ENCODE assay signal across 8 cellular contexts in genomic region chr15:78909791-78910228, GRCh38. TPM values are rescaled to one million over a fixed set of nuclear protein-coding genes. Genes with fewer than 3 reads are reported as not detected.
DNase-seq lines count a peak whose midpoint lies in the region; ATAC-seq, FAIRE-seq and TF ChIP-seq lines count a peak whose summit lies in the region.

No MANE protein-coding gene starts in this region.

- no peaks in the 10 kb centered on the region for H3K9me3 ChIP-seq in keratinocyte (ENCODE audit: control insufficient read depth, low read depth, low read length)

- H3K9me1 ChIP-seq in keratinocyte (ENCODE audit: control insufficient read depth, extremely low read depth, insufficient read depth, low read length): no peaks in the 10 kb centered on the region

- no peak overlapping the region for H2AFZ ChIP-seq in keratinocyte (ENCODE audit: control insufficient read depth, low read length)

- no peaks in the 10 kb centered on the region for H3K27me3 Mint-ChIP-seq in activated CD4-positive, alpha-beta memory T cell treated with anti-CD3 and anti-CD28 coated beads for 36 hours
- no peaks in the 10 kb centered on the region for H3K27me3 Mint-ChIP-seq in activated CD4-positive, alpha-beta memory T cell treated with anti-CD3 and anti-CD28 coated beads, Interleukin-2, amount 10 ng/mL, durations not matched to agents 7 days and 5 days
- no peaks in the 10 kb centered on the region for H3K27me3 Mint-ChIP-seq in stimulated activated naive CD8-positive, alpha-beta T cell treated with anti-CD3 and anti-CD28 coated beads, Interleukin-15, amount 100 ng/mL, for 72 hours

- H3K4me2 ChIP-seq in keratinocyte (ENCODE audit: control insufficient read depth, extremely low read depth, insufficient read depth, low read depth, low read length): no peak overlapping the region

- H3K9ac ChIP-seq in keratinocyte (ENCODE audit: control insufficient read depth, extremely low read depth, insufficient read depth, low read length): no peak overlapping the region

- H3K4me1 ChIP-seq in keratinocyte (ENCODE audit: control insufficient read depth, extremely low read depth, insufficient read depth, low read length): peaks cover 4% of the 10 kb centered on the region

- H3K79me2 ChIP-seq in keratinocyte (ENCODE audit: control insufficient read depth, insufficient read depth, low read length): no peaks in the 10 kb centered on the region

- H3K36me3 Mint-ChIP-seq in activated CD4-positive, alpha-beta memory T cell treated with anti-CD3 and anti-CD28 coated beads for 36 hours: peaks cover 46% of the 10 kb centered on the region
- peaks cover 80% of the 10 kb centered on the region for H3K36me3 Mint-ChIP-seq in activated CD4-positive, alpha-beta memory T cell treated with anti-CD3 and anti-CD28 coated beads, Interleukin-2, amount 10 ng/mL, durations not matched to agents 7 days and 5 days (ENCODE audit: low read depth)

- dilution Hi-C loops in keratinocyte (cut with MboI; ENCODE audit: extremely low pct_ligation_motif_present, low sequenced_read_pairs): no loop called here

- no peak for FAIRE-seq in keratinocyte (lab: Jason Lieb, UNC)

- no peaks in the 10 kb centered on the region for H4K20me1 ChIP-seq in keratinocyte (ENCODE audit: control insufficient read depth, extremely low read depth, insufficient read depth, low read length)

- peak overlapping the region; percentile 53 for H3K27ac Mint-ChIP-seq in activated CD4-positive, alpha-beta memory T cell treated with anti-CD3 and anti-CD28 coated beads for 36 hours
- H3K27ac Mint-ChIP-seq in activated CD4-positive, alpha-beta memory T cell treated with anti-CD3 and anti-CD28 coated beads, Interleukin-2, amount 10 ng/mL, durations not matched to agents 7 days and 5 days: no peak overlapping the region
- no peak overlapping the region for H3K27ac Mint-ChIP-seq in stimulated activated naive CD8-positive, alpha-beta T cell treated with anti-CD3 and anti-CD28 coated beads, Interleukin-15, amount 100 ng/mL, for 72 hours

- H3K27ac ChIP-seq in keratinocyte (ENCODE audit: control insufficient read depth, insufficient read depth, low read length): no peak overlapping the region

- H3K4me3 Mint-ChIP-seq in activated CD4-positive, alpha-beta memory T cell treated with anti-CD3 and anti-CD28 coated beads for 36 hours: no peak overlapping the region
- no peak overlapping the region for H3K4me3 Mint-ChIP-seq in activated CD4-positive, alpha-beta memory T cell treated with anti-CD3 and anti-CD28 coated beads, Interleukin-2, amount 10 ng/mL, durations not matched to agents 7 days and 5 days
- no peak overlapping the region for H3K4me3 Mint-ChIP-seq in stimulated activated naive CD8-positive, alpha-beta T cell treated with anti-CD3 and anti-CD28 coated beads, Interleukin-15, amount 100 ng/mL, for 72 hours

- peak; percentile 46 for ATAC-seq in stimulated activated naive CD8-positive, alpha-beta T cell treated with anti-CD3 and anti-CD28 coated beads, Interleukin-15, amount 100 ng/mL, for 72 hours
- no peak for ATAC-seq in GM21381 (IDR thresholded peaks at IDR 0.05; ENCODE audit: unreplicated experiment)

- no peaks in the 10 kb centered on the region for H3K27me3 ChIP-seq in keratinocyte (ENCODE audit: control insufficient read depth, extremely low read depth, insufficient read depth, low read length)

- peak; percentile 47 for DNase-seq in activated CD4-positive, alpha-beta memory T cell treated with anti-CD3 and anti-CD28 coated beads for 36 hours
- DNase-seq in activated CD4-positive, alpha-beta memory T cell treated with anti-CD3 and anti-CD28 coated beads, Interleukin-2, amount 10 ng/mL, durations not matched to agents 7 days and 5 days: no peak
- peak; percentile 36 for DNase-seq in NCI-H2227 (lab: John Stamatoyannopoulos, UW; ENCODE audit: unreplicated experiment)
- DNase-seq in astrocyte of the hippocampus (ENCODE audit: low read depth, low spot score): peak; percentile 74
- DNase-seq in keratinocyte (ENCODE audit: low read depth, low spot score): no peak
- no peak for DNase-seq in stimulated activated naive CD8-positive, alpha-beta T cell treated with anti-CD3 and anti-CD28 coated beads, Interleukin-15, amount 100 ng/mL, for 72 hours
- no peak for DNase-seq in DMS114 treated with DMSO at 0.1 percent for 48 hours (lab: John Stamatoyannopoulos, UW; ENCODE audit: unreplicated experiment)

- POLR2A ChIA-PET in activated CD4-positive, alpha-beta memory T cell treated with anti-CD3 and anti-CD28 coated beads for 36 hours (lab: Charles Lee): interaction anchor here (0.7 kb wide), 1 partner anchor 16 kb away, joined by 4 read pairs; no protein-coding TSS in a partner anchor
- POLR2A ChIA-PET in activated CD4-positive, alpha-beta memory T cell treated with anti-CD3 and anti-CD28 coated beads, Interleukin-2, amount 10 ng/mL, durations not matched to agents 7 days and 5 days (lab: Charles Lee): interaction anchor here (2.1 kb wide), 1 partner anchor 36 kb away, joined by 8 read pairs; the partner anchor contains the start of gene MORF4L1

- peaks cover 17 to 26% of the 10 kb centered on the region in 2 experiments for H3K36me3 ChIP-seq in keratinocyte (ENCODE audit: control insufficient read depth in 2 of 2, extremely low read depth in 1 of 2, insufficient read depth in 2 of 2, low read length in 2 of 2)

- H3K4me1 Mint-ChIP-seq in activated CD4-positive, alpha-beta memory T cell treated with anti-CD3 and anti-CD28 coated beads for 36 hours (ENCODE audit: low read depth): peaks cover 23% of the 10 kb centered on the region
- H3K4me1 Mint-ChIP-seq in activated CD4-positive, alpha-beta memory T cell treated with anti-CD3 and anti-CD28 coated beads, Interleukin-2, amount 10 ng/mL, durations not matched to agents 7 days and 5 days: peaks cover 34% of the 10 kb centered on the region
- peaks cover 24% of the 10 kb centered on the region for H3K4me1 Mint-ChIP-seq in stimulated activated naive CD8-positive, alpha-beta T cell treated with anti-CD3 and anti-CD28 coated beads, Interleukin-15, amount 100 ng/mL, for 72 hours

- TF ChIP-seq CTCF in keratinocyte (optimal IDR thresholded peaks at IDR 0.05 in 1 of 3, IDR thresholded peaks at IDR 0.05 in 1 of 3, conservative IDR thresholded peaks at IDR 0.05 in 1 of 3; ENCODE audit: extremely low read depth in 1 of 3, insufficient read depth in 2 of 3, low read length in 3 of 3): peak; percentile 66 to 84 (median 84)

- no peak overlapping the region for H3K4me3 ChIP-seq in keratinocyte (ENCODE audit: control insufficient read depth in 2 of 3, extremely low read depth in 1 of 3, insufficient read depth in 2 of 3, low read depth in 1 of 3, low read length in 3 of 3)

- CTCF ChIA-PET in activated CD4-positive, alpha-beta memory T cell treated with anti-CD3 and anti-CD28 coated beads for 36 hours (lab: Charles Lee): interaction anchor here (0.5 to 7.6 kb wide), 14 partner anchors 11 to 274 kb away, joined by 3 to 74 read pairs (median 4); no protein-coding TSS in a partner anchor
- CTCF ChIA-PET in activated CD4-positive, alpha-beta memory T cell treated with anti-CD3 and anti-CD28 coated beads, Interleukin-2, amount 10 ng/mL, durations not matched to agents 7 days and 5 days (lab: Charles Lee): interaction anchor here (1.0 to 6.1 kb wide), 13 partner anchors 10 to 274 kb away, joined by 3 to 49 read pairs (median 4); no protein-coding TSS in a partner anchor

- no peaks in the 10 kb centered on the region for H3K9me3 Mint-ChIP-seq in activated CD4-positive, alpha-beta memory T cell treated with anti-CD3 and anti-CD28 coated beads for 36 hours
- no peaks in the 10 kb centered on the region for H3K9me3 Mint-ChIP-seq in activated CD4-positive, alpha-beta memory T cell treated with anti-CD3 and anti-CD28 coated beads, Interleukin-2, amount 10 ng/mL, durations not matched to agents 7 days and 5 days
- H3K9me3 Mint-ChIP-seq in stimulated activated naive CD8-positive, alpha-beta T cell treated with anti-CD3 and anti-CD28 coated beads, Interleukin-15, amount 100 ng/mL, for 72 hours: no peaks in the 10 kb centered on the region

- intact Hi-C loops in activated CD4-positive, alpha-beta memory T cell treated with anti-CD3 and anti-CD28 coated beads for 36 hours (cut with micrococcal nuclease): loop anchor here (2.0 to 5.0 kb wide), 2 partner anchors 67 to 275 kb away; no protein-coding TSS in a partner anchor

RNA-seq across cellular contexts. Expression of gene CTSH, which starts 35.0 kb away (rescaled TPM):
- total RNA-seq in activated CD4-positive, alpha-beta memory T cell treated with anti-CD3 and anti-CD28 coated beads for 36 hours: 100 to 1,000 TPM; 127 to 132 TPM
- total RNA-seq in activated CD4-positive, alpha-beta memory T cell treated with anti-CD3 and anti-CD28 coated beads, Interleukin-2, amount 10 ng/mL, durations not matched to agents 7 days and 5 days: 100 to 1,000 TPM; 257 to 273 TPM
- polyA plus RNA-seq in keratinocyte: 23.0 to 38.4 TPM (median 26.6 TPM) in 3 replicates
- polyA plus RNA-seq in keratinocyte (2011; ENCODE audit: low read depth): 19.2 TPM
- 16.9 and 21.8 TPM in 2 replicates for polyA plus RNA-seq in keratinocyte (2011; cell fraction: cytosol; rRNA removed)
- 21.7 and 25.2 TPM in 2 replicates for polyA plus RNA-seq in keratinocyte (2011; cell fraction: nucleus; rRNA removed)
- 19.7 and 38.2 TPM in 2 replicates for polyA plus RNA-seq in keratinocyte (2012; ENCODE audit: low replicate concordance)
- 3.8 to 12.0 TPM (median 11.4 TPM) in 3 replicates for polyA minus RNA-seq in keratinocyte
- 6.3 TPM for polyA minus RNA-seq in keratinocyte (2011; cell fraction: cytosol; rRNA and poly(A)+ RNA removed)
- polyA minus RNA-seq in keratinocyte (2011; cell fraction: nucleus; rRNA and poly(A)+ RNA removed): 11.0 and 12.3 TPM in 2 replicates

RNA-seq across cellular contexts. Expression of gene MORF4L1, which starts 37.1 kb away (rescaled TPM):
- 100 to 1,000 TPM; 262 TPM for total RNA-seq in activated CD4-positive, alpha-beta memory T cell treated with anti-CD3 and anti-CD28 coated beads for 36 hours
- 100 to 1,000 TPM; 278 to 280 TPM for total RNA-seq in activated CD4-positive, alpha-beta memory T cell treated with anti-CD3 and anti-CD28 coated beads, Interleukin-2, amount 10 ng/mL, durations not matched to agents 7 days and 5 days
- polyA plus RNA-seq in keratinocyte: 163 to 293 TPM (median 281 TPM) in 3 replicates
- 283 TPM for polyA plus RNA-seq in keratinocyte (2011; ENCODE audit: low read depth)
- 231 and 274 TPM in 2 replicates for polyA plus RNA-seq in keratinocyte (2011; cell fraction: cytosol; rRNA removed)
- polyA plus RNA-seq in keratinocyte (2011; cell fraction: nucleus; rRNA removed): 114 and 151 TPM in 2 replicates
- 194 and 269 TPM in 2 replicates for polyA plus RNA-seq in keratinocyte (2012; ENCODE audit: low replicate concordance)
- 26.2 to 85.8 TPM (median 49.6 TPM) in 3 replicates for polyA minus RNA-seq in keratinocyte
- 60.4 TPM for polyA minus RNA-seq in keratinocyte (2011; cell fraction: cytosol; rRNA and poly(A)+ RNA removed)
- polyA minus RNA-seq in keratinocyte (2011; cell fraction: nucleus; rRNA and poly(A)+ RNA removed): 30.8 and 66.9 TPM in 2 replicates

Comparison
In these comparisons a context has a peak if more than half of its experiments do, and no peak if none do; other contexts are left out.
1. DNase-seq: peak in activated CD4-positive, alpha-beta memory T cell treated with anti-CD3 and anti-CD28 coated beads for 36 hours (single experiment), NCI-H2227 (single experiment) and astrocyte of the hippocampus (single experiment); none in activated CD4-positive, alpha-beta memory T cell treated with anti-CD3 and anti-CD28 coated beads, Interleukin-2, amount 10 ng/mL, durations not matched to agents 7 days and 5 days (single experiment), keratinocyte (single experiment), stimulated activated naive CD8-positive, alpha-beta T cell treated with anti-CD3 and anti-CD28 coated beads, Interleukin-15, amount 100 ng/mL, for 72 hours (0 of 2) and DMS114 treated with DMSO at 0.1 percent for 48 hours (single experiment).